8 cellular contexts compared by ENCODE assay signal in genomic region chr17:57875109-57876022, GRCh38. TPM values are rescaled to one million over a fixed set of nuclear protein-coding genes. Genes with fewer than 3 reads are reported as not detected.
DNase-seq lines count a peak whose midpoint lies in the region; ATAC-seq and TF ChIP-seq lines count a peak whose summit lies in the region.

No MANE protein-coding gene starts in this region.

- intact Hi-C loops in CD14-positive monocyte (cut with micrococcal nuclease): no loop called here
- intact Hi-C loops in right cardiac atrium (cut with DNase I): no loop called here

- H3K4me3 ChIP-seq in MG63: no peak overlapping the region
- H3K4me3 ChIP-seq in right cardiac atrium (ENCODE audit: low read length): no peak overlapping the region

- DNase-seq in CD14-positive monocyte (ENCODE audit: low spot score) (no peak), MG63 (peak; percentile 97), anterior cingulate cortex (lab: John Stamatoyannopoulos, UW) (peak in 54 of 58 donors; percentile 24 to 88 (median 69)), right cardiac atrium (peak; percentile 87 to 93 (median 93)), retina (peak; percentile 88), NCI-H146 (lab: John Stamatoyannopoulos, UW) (no peak)
- DNase-seq in activated CD4-positive, alpha-beta T cell treated with anti-CD3 and anti-CD28 coated beads for 1 hour: no peak

- peaks cover 0 to 3% (median 0%) of the 10 kb centered on the region in 7 donors for H3K9me3 Mint-ChIP-seq in CD14-positive monocyte

- 24% methylated on average over 13 of the region's 13 CpGs for WGBS in right cardiac atrium

- peaks cover 64% of the 10 kb centered on the region for H3K36me3 ChIP-seq in MG63

- H3K9me3 ChIP-seq in MG63: no peaks in the 10 kb centered on the region
- no peaks in the 10 kb centered on the region for H3K9me3 ChIP-seq in right cardiac atrium (ENCODE audit: control insufficient read depth, low read length)

- H3K27ac ChIP-seq in right cardiac atrium (ENCODE audit: low read length): peak overlapping the region; percentile 67

- peak overlapping the region; percentile 68 to 73 for H3K4me3 Mint-ChIP-seq in CD14-positive monocyte

- ATAC-seq in right cardiac atrium (peak; percentile 91), GM21576 (IDR thresholded peaks at IDR 0.05; ENCODE audit: unreplicated experiment) (no peak)

- H3K27me3 Mint-ChIP-seq in CD14-positive monocyte (ENCODE audit: low read depth in 3 of 3): peaks cover 9 to 14% (median 11%) of the 10 kb centered on the region in 3 donors

- peak overlapping the region in 1 of 7 donors; percentile 45 for H3K27ac Mint-ChIP-seq in CD14-positive monocyte

- no peak for TF ChIP-seq CTCF in CD14-positive monocyte (IDR thresholded peaks at IDR 0.05)

- H3K4me1 Mint-ChIP-seq in CD14-positive monocyte: peaks cover 51% of the 10 kb centered on the region

- peaks cover 17% of the 10 kb centered on the region for H3K4me1 ChIP-seq in right cardiac atrium (ENCODE audit: control insufficient read depth, insufficient read depth, low read length)

- peaks cover 46 to 75% of the 10 kb centered on the region in 2 donors for H3K36me3 Mint-ChIP-seq in CD14-positive monocyte

- H3K27me3 ChIP-seq in MG63: no peaks in the 10 kb centered on the region
- no peaks in the 10 kb centered on the region for H3K27me3 ChIP-seq in right cardiac atrium (ENCODE audit: control insufficient read depth, insufficient read depth)

RNA-seq across cellular contexts. Expression of gene MRPS23, which starts 25.5 kb away (rescaled TPM):
- polyA plus RNA-seq in CD14-positive monocyte: 10 to 100 TPM; 32.7 to 40.6 TPM
- total RNA-seq in MG63 (2014; rRNA removed; shearing (Covaris generic); ENCODE audit: low replicate concordance): 34.0 and 52.0 TPM in 2 replicates
- 10 to 100 TPM; 50.9 to 68.3 (median 61.1) TPM for total RNA-seq in right cardiac atrium
- polyA plus RNA-seq in right cardiac atrium: 54.7 TPM

Comparison
In these comparisons a context has a peak if more than half of its experiments do, and no peak if none do; other contexts are left out.
1. DNase-seq: peak in MG63 (single experiment), anterior cingulate cortex (54 of 58), right cardiac atrium (3 of 3) and retina (single experiment); none in CD14-positive monocyte (single experiment), activated CD4-positive, alpha-beta T cell treated with anti-CD3 and anti-CD28 coated beads for 1 hour (single experiment) and NCI-H146 (single experiment).